Comparison of ENCODE assay signal across 23 cellular contexts in the genomic region with DNA sequence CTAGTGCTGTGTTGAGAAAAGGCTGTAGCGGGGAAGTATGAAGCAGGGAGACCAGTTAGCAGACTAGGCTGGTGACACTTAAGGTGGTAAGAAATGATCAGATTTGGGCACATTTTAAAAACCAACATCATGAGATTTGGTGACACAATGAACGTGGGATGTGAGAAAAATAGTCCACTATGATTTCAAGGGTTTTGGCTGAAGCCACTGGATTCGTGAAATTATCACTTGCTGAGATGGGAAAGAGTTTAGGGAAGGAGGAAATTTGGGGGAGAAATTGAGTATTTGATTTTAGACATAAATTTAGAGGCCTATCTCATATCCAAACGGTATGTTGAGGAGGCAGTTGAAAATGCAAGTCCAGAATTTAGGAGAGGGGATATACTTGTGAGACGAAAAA.
"Had no signal": no experiment of that assay in that cellular context is flagged by ENCODE, and none has a peak within 500 bp of the region (broad histone marks: within the 10 kb centered on the region; RNA-seq: fewer than 3 reads in every experiment).

No MANE protein-coding gene starts in this region.

- H3K9me3 ChIP-seq: heart right ventricle, left lung, neutrophil, pancreas, stomach, thoracic aorta, vagina had no signal

- H3K4me3 ChIP-seq: heart right ventricle, left lung, lung, pancreas, stomach, thoracic aorta, vagina had no signal

- H3K27ac ChIP-seq: heart right ventricle, left lung, neutrophil, pancreas, thoracic aorta, vagina had no signal

- H3K4me3 Mint-ChIP-seq: activated CD8-positive, alpha-beta T cell treated with anti-CD3 and anti-CD28 coated beads, Interleukin-2, amount 10 ng/mL, durations not matched to agents 7 days and 5 days; activated naive CD8-positive, alpha-beta T cell treated with anti-CD3 and anti-CD28 coated beads, Interleukin-2, amount 10 ng/mL, durations not matched to agents 7 days and 5 days; activated T-cell treated with anti-CD3 and anti-CD28 coated beads, Interleukin-2, amount 50 U/mL, for 24 hours; naive thymus-derived CD8-positive, alpha-beta T cell; type B pancreatic cell had no signal

- H3K4me1 ChIP-seq: heart right ventricle, left lung, vagina had no signal

- H3K9me3 Mint-ChIP-seq: activated naive CD8-positive, alpha-beta T cell treated with anti-CD3 and anti-CD28 coated beads, Interleukin-2, amount 10 ng/mL, durations not matched to agents 7 days and 5 days; activated T-cell treated with anti-CD3 and anti-CD28 coated beads, Interleukin-2, amount 50 U/mL, for 24 hours; naive thymus-derived CD8-positive, alpha-beta T cell; type B pancreatic cell had no signal

- H3K27me3 ChIP-seq: heart right ventricle, left lung, neutrophil, pancreas, stomach, vagina had no signal

- H3K4me1 Mint-ChIP-seq: naive thymus-derived CD8-positive, alpha-beta T cell had no signal

- ATAC-seq: activated CD8-positive, alpha-beta T cell treated with anti-CD3 and anti-CD28 coated beads, Interleukin-2, amount 10 ng/mL, durations not matched to agents 7 days and 5 days; heart right ventricle; left lung; naive thymus-derived CD8-positive, alpha-beta T cell; pancreas; right cardiac atrium had no signal

- H3K27ac Mint-ChIP-seq: activated CD8-positive, alpha-beta T cell treated with anti-CD3 and anti-CD28 coated beads, Interleukin-2, amount 10 ng/mL, durations not matched to agents 7 days and 5 days; activated T-cell treated with anti-CD3 and anti-CD28 coated beads, Interleukin-2, amount 50 U/mL, for 24 hours; type B pancreatic cell had no signal

- DNase-seq: activated CD4-positive, alpha-beta T cell treated with anti-CD3 and anti-CD28 coated beads, Interleukin-2, amount 50 U/mL, for 1 hour; activated CD4-positive, CD25-positive, alpha-beta regulatory T cell treated with anti-CD3 and anti-CD28 coated beads, Interleukin-2, amount 50 U/mL, for 72 hours; activated CD8-positive, alpha-beta memory T cell treated with anti-CD3 and anti-CD28 coated beads, Interleukin-2, amount 50 U/mL, for 4 hours; activated CD8-positive, alpha-beta T cell treated with anti-CD3 and anti-CD28 coated beads, Interleukin-2, amount 10 ng/mL, durations not matched to agents 7 days and 5 days; activated naive CD4-positive, alpha-beta T cell treated with Interleukin-2 at 50 U/mL for 16 hours; activated naive CD8-positive, alpha-beta T cell treated with anti-CD3 and anti-CD28 coated beads, Interleukin-2, amount 10 ng/mL, durations not matched to agents 7 days and 5 days; activated T-cell treated with anti-CD3 and anti-CD28 coated beads, Interleukin-2, amount 50 U/mL, for 24 hours; amniotic stem cell; effector CD4-positive, alpha-beta T cell; heart right ventricle; left lung; naive thymus-derived CD8-positive, alpha-beta T cell; pancreas; right cardiac atrium; stimulated activated CD4-positive, alpha-beta T cell treated with anti-CD3 and anti-CD28 coated beads, Interleukin-1b, Interleukin-23, amount 100 ng/mL, for 48 hours; stomach; SW 1271; T-helper 2 cell had no signal

- H3K27me3 Mint-ChIP-seq: activated naive CD8-positive, alpha-beta T cell treated with anti-CD3 and anti-CD28 coated beads, Interleukin-2, amount 10 ng/mL, durations not matched to agents 7 days and 5 days; activated T-cell treated with anti-CD3 and anti-CD28 coated beads, Interleukin-2, amount 50 U/mL, for 24 hours; naive thymus-derived CD8-positive, alpha-beta T cell; type B pancreatic cell had no signal
